In the genomic region with DNA sequence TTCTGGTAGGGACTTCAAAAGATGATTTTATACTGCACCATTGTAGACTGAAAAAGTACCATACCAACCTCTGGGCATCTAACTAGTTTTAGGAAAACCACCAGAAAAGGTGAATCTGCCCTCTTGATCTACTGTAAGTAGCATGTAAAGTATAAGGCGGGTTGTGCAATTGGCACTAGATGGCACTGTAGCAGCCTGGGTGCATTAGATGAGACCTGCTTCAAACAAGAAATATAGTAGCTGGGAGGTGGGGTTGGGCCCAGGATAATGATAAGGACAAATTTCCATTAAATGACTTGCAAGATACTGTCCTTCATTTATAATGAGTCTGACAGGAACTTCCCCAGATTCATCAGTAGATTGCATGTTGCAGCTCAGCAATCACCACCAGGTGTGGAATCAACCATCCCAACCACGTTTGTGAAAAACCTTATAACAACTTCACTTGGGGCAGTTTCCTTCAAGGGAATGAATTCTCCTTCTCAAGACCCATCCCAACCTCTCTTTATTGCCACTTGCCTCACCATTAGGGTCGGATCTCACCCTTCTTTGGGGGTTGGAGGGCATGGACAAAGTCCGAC, we compare ENCODE assay signal across 1 cellular context.
TF ChIP-seq lines count a peak whose summit lies in the region.

No MANE protein-coding gene starts in this region.

TF ChIP-seq in GM12878, 131 proteins besides CTCF, POLR2A, EP300 and RAD21:
- peak; percentile 65; the same call in 1 of the 2 replicates for TF ChIP-seq SMC3 (IDR thresholded peaks at IDR 0.05; ENCODE audit: borderline replicate concordance, low read length)
- no peak for TF ChIP-seq MEF2B (IDR thresholded peaks at IDR 0.05; ENCODE audit: partially characterized antibody, poor library complexity, severe bottlenecking)
- TF ChIP-seq JUNB (IDR thresholded peaks at IDR 0.05): no peak
- TF ChIP-seq CHD1 (IDR thresholded peaks at IDR 0.05; ENCODE audit: low read depth, low read length): no peak
